Comparison of ENCODE assay signal across 15 cellular contexts in the genomic region with DNA sequence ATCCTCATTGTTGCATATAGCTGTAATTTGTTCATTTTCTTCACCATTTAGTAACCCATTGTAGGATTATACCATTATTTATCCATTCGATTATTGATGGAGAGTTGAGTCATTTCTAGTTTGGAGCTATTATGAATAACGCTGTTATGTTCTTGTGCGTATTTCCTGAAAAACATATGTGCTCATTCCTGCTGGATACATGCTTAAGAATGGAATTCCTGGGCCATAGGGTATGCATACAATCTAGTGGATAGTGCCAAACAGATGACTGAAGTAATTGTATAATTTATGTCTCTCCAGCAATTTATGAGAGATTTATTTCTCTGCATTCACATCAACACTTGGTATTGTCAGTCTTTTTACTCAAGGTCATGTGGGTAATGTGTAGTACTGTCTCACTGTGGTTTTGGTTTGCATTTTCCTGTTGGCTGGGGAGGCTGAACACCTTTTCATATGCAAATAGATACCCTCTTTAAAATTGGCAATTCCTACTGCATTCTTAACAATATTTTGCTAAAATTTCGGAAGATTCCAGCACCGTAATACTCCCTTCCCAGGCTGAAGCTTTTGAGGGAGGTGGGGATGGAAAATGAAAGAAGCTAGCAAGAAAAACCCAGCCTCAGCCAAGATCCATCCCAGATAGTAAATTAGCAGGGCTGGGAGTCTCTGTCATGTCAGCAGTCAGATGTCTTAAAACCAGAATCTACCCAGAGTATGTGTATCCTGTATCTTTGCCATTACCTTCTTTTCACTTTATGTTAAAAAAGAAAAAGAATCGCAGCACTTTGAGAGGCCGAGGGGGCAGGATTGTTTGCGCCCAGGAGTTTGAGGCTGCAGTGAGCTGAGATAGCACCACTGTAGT.
A peak's percentile ranks its signal among the peaks of the same experiment; 100 is the strongest.
DNase-seq lines count a peak whose midpoint lies in the region; ATAC-seq and TF ChIP-seq lines count a peak whose summit lies in the region.
"Had no signal": no experiment of that assay in that cellular context is flagged by ENCODE, and none has a peak within 500 bp of the region (broad histone marks: within the 10 kb centered on the region; RNA-seq: fewer than 3 reads in every experiment).

No MANE protein-coding gene starts in this region.

- no peak overlapping the region for H2BK15ac ChIP-seq in neuronal stem cell (ENCODE audit: low read length)

- POLR2A ChIA-PET in RWPE1 (lab: Yijun Ruan, JAX; ENCODE audit: low non-redundant PET): no interaction called here

- CTCF ChIA-PET in RWPE1 (lab: Yijun Ruan, JAX): interaction anchor here (0.6 kb wide), 1 partner anchor 29 kb away, joined by 3 read pairs; no protein-coding TSS in a partner anchor

- no peak overlapping the region for H4K91ac ChIP-seq in neuronal stem cell (ENCODE audit: low read depth, low read length, poor library complexity)

- H3K79me1 ChIP-seq in neuronal stem cell (ENCODE audit: low read depth, low read length): no peaks in the 10 kb centered on the region

- ATAC-seq in HG03095 (IDR thresholded peaks at IDR 0.05; ENCODE audit: unreplicated experiment): no peak
- no peak for ATAC-seq in activated CD4-positive, CD25-positive, alpha-beta regulatory T cell treated with anti-CD3 and anti-CD28 coated beads, Interleukin-2, amount 50 U/mL, for 24 hours
- ATAC-seq in left lobe of liver: no peak

- H3K9me3 ChIP-seq in neuronal stem cell (replicated peaks in 1 of 2; ENCODE audit: control insufficient read depth in 2 of 2, insufficient read depth in 1 of 2, low read depth in 1 of 2, low read length in 2 of 2): peaks cover 0 to 21% of the 10 kb centered on the region in 2 donors

- H3K9me3 Mint-ChIP-seq in activated CD4-positive, alpha-beta T cell treated with anti-CD3 and anti-CD28 coated beads, Interleukin-2, amount 10 ng/mL, durations not matched to agents 24 days and 14 days: peaks cover 14% of the 10 kb centered on the region
- H3K9me3 Mint-ChIP-seq in chondrocyte (ENCODE audit: low read depth): peaks cover 9% of the 10 kb centered on the region

- H3K36me3 Mint-ChIP-seq in activated CD4-positive, alpha-beta T cell treated with anti-CD3 and anti-CD28 coated beads, Interleukin-2, amount 10 ng/mL, durations not matched to agents 24 days and 14 days (ENCODE audit: low read depth): peaks cover 14% of the 10 kb centered on the region
- peaks cover 27% of the 10 kb centered on the region for H3K36me3 Mint-ChIP-seq in chondrocyte (ENCODE audit: low read depth)

- H3K4me3 Mint-ChIP-seq in activated CD4-positive, alpha-beta T cell treated with anti-CD3 and anti-CD28 coated beads, Interleukin-2, amount 10 ng/mL, durations not matched to agents 24 days and 14 days: peak overlapping the region; percentile 67
- H3K4me3 Mint-ChIP-seq in chondrocyte (ENCODE audit: unreplicated experiment): no peak overlapping the region
- H3K4me3 Mint-ChIP-seq: CD14-positive monocyte had no signal

- no peaks in the 10 kb centered on the region for H3K27me3 Mint-ChIP-seq in activated CD4-positive, alpha-beta T cell treated with anti-CD3 and anti-CD28 coated beads, Interleukin-2, amount 10 ng/mL, durations not matched to agents 24 days and 14 days
- no peaks in the 10 kb centered on the region for H3K27me3 Mint-ChIP-seq in chondrocyte (ENCODE audit: low read depth)

- no peak overlapping the region for H2BK5ac ChIP-seq in neuronal stem cell (ENCODE audit: low read length)

- intact Hi-C loops in activated CD4-positive, alpha-beta T cell treated with anti-CD3 and anti-CD28 coated beads, Interleukin-2, amount 10 ng/mL, durations not matched to agents 24 days and 14 days (cut with micrococcal nuclease): no loop called here

- no peak overlapping the region for H2AK5ac ChIP-seq in neuronal stem cell (ENCODE audit: low read depth, low read length)

- H2AFZ ChIP-seq in neuronal stem cell (ENCODE audit: low read length): peak overlapping the region; percentile 81

- no peaks in the 10 kb centered on the region for H3K27me3 ChIP-seq in neuronal stem cell (ENCODE audit: control insufficient read depth in 3 of 3, insufficient read depth in 3 of 3, low read depth in 1 of 3, low read length in 3 of 3)

- H3K23ac ChIP-seq in neuronal stem cell (ENCODE audit: low read depth, low read length, poor library complexity): no peak overlapping the region

- no peak overlapping the region for H4K8ac ChIP-seq in neuronal stem cell (ENCODE audit: low read depth, low read length)

- WGBS in neuronal stem cell (ENCODE audit: extremely low coverage in 2 of 2, insufficient read length in 2 of 2, insufficient replicate concordance in 1 of 2), 2 donors: no CpG with 5 or more reads among the region's 8 CpGs

- no peak overlapping the region for H2BK12ac ChIP-seq in neuronal stem cell (ENCODE audit: low read length)

- H3K27ac Mint-ChIP-seq in activated CD4-positive, alpha-beta T cell treated with anti-CD3 and anti-CD28 coated beads, Interleukin-2, amount 10 ng/mL, durations not matched to agents 24 days and 14 days: peak overlapping the region; percentile 13
- peak overlapping the region; percentile 94 for H3K27ac Mint-ChIP-seq in chondrocyte (ENCODE audit: unreplicated experiment)

- no peak overlapping the region for H3K9ac ChIP-seq in neuronal stem cell (ENCODE audit: low read depth, low read length, poor library complexity)

- peaks cover 17 to 46% of the 10 kb centered on the region in 2 donors for H3K36me3 ChIP-seq in neuronal stem cell (replicated peaks in 1 of 2; ENCODE audit: control insufficient read depth in 2 of 2, insufficient read depth in 2 of 2, low read length in 2 of 2)

- peaks cover 22% of the 10 kb centered on the region for H3K4me1 Mint-ChIP-seq in activated CD4-positive, alpha-beta T cell treated with anti-CD3 and anti-CD28 coated beads, Interleukin-2, amount 10 ng/mL, durations not matched to agents 24 days and 14 days
- peaks cover 62% of the 10 kb centered on the region for H3K4me1 Mint-ChIP-seq in chondrocyte (ENCODE audit: low read depth)

- no peak overlapping the region for H3K18ac ChIP-seq in neuronal stem cell (ENCODE audit: low read length)

- no peak for TF ChIP-seq CTCF in RWPE1 (conservative IDR thresholded peaks at IDR 0.05; ENCODE audit: low read depth)
- no peak for TF ChIP-seq CTCF in chondrocyte (IDR thresholded peaks at IDR 0.05)

- H3K4me3 ChIP-seq in neuronal stem cell (ENCODE audit: low read length in 2 of 2): no peak overlapping the region

- H2BK120ac ChIP-seq in neuronal stem cell (ENCODE audit: low read depth, low read length): no peak overlapping the region

- no peak overlapping the region for H3K4me2 ChIP-seq in neuronal stem cell (ENCODE audit: insufficient read depth, low read length, poor library complexity, severe bottlenecking)

- no peak overlapping the region for H3K4ac ChIP-seq in neuronal stem cell (ENCODE audit: low read length)

- DNase-seq in activated CD4-positive, alpha-beta T cell treated with anti-CD3 and anti-CD28 coated beads, Interleukin-2, amount 10 ng/mL, durations not matched to agents 24 days and 14 days: no peak
- no peak for DNase-seq in activated CD4-positive, alpha-beta T cell treated with anti-CD3 and anti-CD28 coated beads, Interleukin-2, amount 50 U/mL, for 1 hour
- DNase-seq in RWPE1 (ENCODE audit: low spot score) (no peak), chondrocyte (ENCODE audit: low spot score) (no peak), neuronal stem cell (ENCODE audit: low spot score) (no peak), left lobe of liver (ENCODE audit: low spot score) (no peak)
- DNase-seq: activated CD4-positive, alpha-beta T cell treated with anti-CD3 and anti-CD28 coated beads, Interleukin-2, amount 50 U/mL, for 4 hours; cerebellar nuclear complex; erythroblast; GOT3; NCI-H2107; RPMI8226 had no signal

- no peak overlapping the region for H3K14ac ChIP-seq in neuronal stem cell (ENCODE audit: low read length)

- peaks cover 2 to 20% of the 10 kb centered on the region in 2 donors for H3K4me1 ChIP-seq in neuronal stem cell (ENCODE audit: control insufficient read depth in 2 of 2, insufficient read depth in 1 of 2, low read depth in 1 of 2, low read length in 2 of 2)

- peak overlapping the region; percentile 68 for H3K27ac ChIP-seq in RWPE1
- no peak overlapping the region for H3K27ac ChIP-seq in neuronal stem cell (replicated peaks; ENCODE audit: low read length)
